12 cellular contexts compared by ENCODE assay signal in the genomic region with DNA sequence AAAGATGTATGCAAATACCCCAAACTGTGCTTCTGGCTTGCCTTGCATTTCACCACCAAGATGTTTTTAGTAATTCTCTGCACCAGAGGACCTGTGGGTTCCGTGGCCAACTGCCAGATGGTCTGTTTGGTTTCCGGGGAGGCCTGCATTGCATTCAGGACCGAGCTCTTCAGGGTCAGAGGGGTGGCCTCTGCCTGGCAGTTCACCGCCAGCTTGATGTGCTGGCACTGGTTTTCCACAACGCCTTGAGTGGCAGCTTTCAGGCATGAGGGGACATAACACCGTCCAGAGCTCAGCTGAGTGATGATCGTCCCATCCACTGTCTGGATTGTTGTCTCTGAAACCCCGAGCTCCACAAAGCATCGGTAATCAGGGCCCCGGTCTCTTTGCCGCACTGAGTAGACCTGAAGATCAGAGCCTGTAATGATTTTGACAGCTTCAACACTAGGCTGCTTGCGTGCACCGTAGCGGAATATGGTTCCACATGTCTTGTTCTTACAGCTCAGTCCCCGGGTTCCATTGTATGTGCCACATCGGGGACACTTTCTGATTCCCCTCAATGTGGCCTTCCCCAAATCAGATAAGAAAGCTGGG. TPM values are rescaled to one million over a fixed set of nuclear protein-coding genes. Genes with fewer than 3 reads are reported as not detected.
DNase-seq lines count a peak whose midpoint lies in the region; ATAC-seq and TF ChIP-seq lines count a peak whose summit lies in the region.
"Had no signal": no experiment of that assay in that cellular context is flagged by ENCODE, and none has a peak within 500 bp of the region (broad histone marks: within the 10 kb centered on the region; RNA-seq: fewer than 3 reads in every experiment).

No MANE protein-coding gene starts in this region.

- H3K4me1 Mint-ChIP-seq in chondrocyte (ENCODE audit: low read depth), result peaks cover 11% of the 10 kb centered on the region

- TF ChIP-seq CTCF in GM10248 (IDR thresholded peaks at IDR 0.05; ENCODE audit: control extremely low read depth, extremely low read depth, low read depth, missing control alignments), result no peak
- no peak for TF ChIP-seq CTCF in chondrocyte (IDR thresholded peaks at IDR 0.05)

- ATAC-seq in GM21390 (IDR thresholded peaks at IDR 0.05; ENCODE audit: unreplicated experiment) (peak; percentile 82), HG03139 (IDR thresholded peaks at IDR 0.05; ENCODE audit: unreplicated experiment) (peak; percentile 65)

- no peaks in the 10 kb centered on the region for H3K9me3 Mint-ChIP-seq in chondrocyte (ENCODE audit: low read depth)
- H3K9me3 Mint-ChIP-seq: stimulated activated naive CD8-positive, alpha-beta T cell treated with anti-CD3 and anti-CD28 coated beads, Interleukin-15, Interleukin-2, amounts not matched to agents 100 ng/mL and 50 ng/mL, for 24 hours had no signal

- H3K27me3 Mint-ChIP-seq in chondrocyte (ENCODE audit: low read depth), result no peaks in the 10 kb centered on the region
- H3K27me3 Mint-ChIP-seq: activated naive CD8-positive, alpha-beta T cell; stimulated activated naive CD8-positive, alpha-beta T cell treated with anti-CD3 and anti-CD28 coated beads, Interleukin-15, Interleukin-2, amounts not matched to agents 100 ng/mL and 50 ng/mL, for 24 hours had no signal

- DNase-seq in GM10248 (ENCODE audit: extremely low spot score), result peak; percentile 44
- DNase-seq in chondrocyte (ENCODE audit: low spot score), result no peak
- no peak for DNase-seq in retina
- DNase-seq in stimulated activated naive CD4-positive, alpha-beta T cell (lab: John Stamatoyannopoulos, UW), result no peak
- DNase-seq in OCI-M2 (lab: John Stamatoyannopoulos, UW; ENCODE audit: unreplicated experiment), result no peak
- no peak for DNase-seq in putamen (ENCODE audit: low spot score)
- DNase-seq: heart right ventricle, NCI-H1417 treated with DMSO at 0.1 percent for 48 hours had no signal

- CTCF ChIA-PET in GM10248 (lab: Yijun Ruan, JAX), result interaction anchor here (0.7 to 2.1 kb wide), 7 partner anchors 10 to 258 kb away, joined by 3 to 8 read pairs (median 3); a partner anchor contains a TSS

- POLR2A ChIA-PET in GM10248 (lab: Yijun Ruan, JAX), result interaction anchor here (0.6 to 1.9 kb wide), 5 partner anchors 9 to 419 kb away, joined by 3 to 5 read pairs (median 4); a partner anchor contains a TSS

- no peak overlapping the region for H3K4me3 Mint-ChIP-seq in chondrocyte (ENCODE audit: unreplicated experiment)
- H3K4me3 Mint-ChIP-seq: activated naive CD8-positive, alpha-beta T cell; stimulated activated naive CD8-positive, alpha-beta T cell treated with anti-CD3 and anti-CD28 coated beads, Interleukin-15, Interleukin-2, amounts not matched to agents 100 ng/mL and 50 ng/mL, for 24 hours had no signal

- peaks cover 2% of the 10 kb centered on the region for H3K36me3 Mint-ChIP-seq in chondrocyte (ENCODE audit: low read depth)

- H3K27ac Mint-ChIP-seq in chondrocyte (ENCODE audit: unreplicated experiment), result peak overlapping the region; percentile 42
- H3K27ac Mint-ChIP-seq: activated naive CD8-positive, alpha-beta T cell; stimulated activated naive CD8-positive, alpha-beta T cell treated with anti-CD3 and anti-CD28 coated beads, Interleukin-15, Interleukin-2, amounts not matched to agents 100 ng/mL and 50 ng/mL, for 24 hours had no signal

RNA-seq across cellular contexts. Expression of a gene that starts 9.4 kb away (rescaled TPM):
- total RNA-seq in chondrocyte, result 14.3 to 24.8 TPM (median 14.7 TPM) in 3 replicates
